ENCODE assay signal across 16 cellular contexts in the genomic region with DNA sequence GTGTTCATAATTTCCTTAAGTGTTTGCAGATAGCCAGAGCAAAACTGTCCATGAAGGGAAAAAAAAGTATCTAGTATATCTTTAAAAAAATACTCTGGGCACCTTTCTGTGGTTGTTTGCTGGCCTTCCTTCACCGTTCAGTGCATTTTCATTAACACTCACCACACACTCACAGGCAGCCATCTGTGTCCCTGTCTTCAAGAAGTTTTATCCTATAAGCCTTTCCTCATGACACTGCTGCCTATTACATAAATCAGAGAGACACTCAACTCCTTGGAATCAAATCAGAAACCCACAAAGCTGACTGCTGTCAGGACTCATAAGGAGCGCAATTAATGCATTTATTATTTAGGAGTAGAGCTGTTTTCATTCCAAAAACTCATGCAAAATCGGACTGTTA.
"Had no signal": no experiment of that assay in that cellular context is flagged by ENCODE, and none has a peak within 500 bp of the region (broad histone marks: within the 10 kb centered on the region; RNA-seq: fewer than 3 reads in every experiment).

No MANE protein-coding gene starts in this region.

- H3K4me3 Mint-ChIP-seq: activated CD4-positive, alpha-beta memory T cell treated with anti-CD3 and anti-CD28 coated beads for 36 hours; activated naive CD8-positive, alpha-beta T cell treated with anti-CD3 and anti-CD28 coated beads for 36 hours; natural killer cell treated with Interleukin-12 subunit alpha and Interleukin-12 subunit beta and Interleukin-15 and Interleukin-18, amount 100 ng/mL, for 72 hours; stimulated activated naive B cell treated with anti-CD40 and anti-IgM and Interleukin-4, amounts not matched to agents 10 μg/mL and 1 μg/mL and 100 μg/mL, for 72 hours had no signal

- H3K27ac Mint-ChIP-seq: activated CD4-positive, alpha-beta memory T cell treated with anti-CD3 and anti-CD28 coated beads for 36 hours; activated naive CD8-positive, alpha-beta T cell treated with anti-CD3 and anti-CD28 coated beads for 36 hours; natural killer cell treated with Interleukin-12 subunit alpha and Interleukin-12 subunit beta and Interleukin-15 and Interleukin-18, amount 100 ng/mL, for 72 hours; stimulated activated naive B cell treated with anti-CD40 and anti-IgM and Interleukin-4, amounts not matched to agents 10 μg/mL and 1 μg/mL and 100 μg/mL, for 72 hours had no signal

- H3K27me3 Mint-ChIP-seq: activated CD4-positive, alpha-beta memory T cell treated with anti-CD3 and anti-CD28 coated beads for 36 hours; activated naive CD8-positive, alpha-beta T cell treated with anti-CD3 and anti-CD28 coated beads for 36 hours; natural killer cell treated with Interleukin-12 subunit alpha and Interleukin-12 subunit beta and Interleukin-15 and Interleukin-18, amount 100 ng/mL, for 72 hours; stimulated activated naive B cell treated with anti-CD40 and anti-IgM and Interleukin-4, amounts not matched to agents 10 μg/mL and 1 μg/mL and 100 μg/mL, for 72 hours had no signal

- H3K4me1 ChIP-seq: right atrium auricular region had no signal

- H3K36me3 Mint-ChIP-seq: activated CD4-positive, alpha-beta memory T cell treated with anti-CD3 and anti-CD28 coated beads for 36 hours; activated naive CD8-positive, alpha-beta T cell treated with anti-CD3 and anti-CD28 coated beads for 36 hours; stimulated activated naive B cell treated with anti-CD40 and anti-IgM and Interleukin-4, amounts not matched to agents 10 μg/mL and 1 μg/mL and 100 μg/mL, for 72 hours had no signal

- H3K27ac ChIP-seq: right atrium auricular region had no signal

- H3K4me3 ChIP-seq: right atrium auricular region had no signal

- DNase-seq: activated CD4-positive, alpha-beta memory T cell treated with anti-CD3 and anti-CD28 coated beads for 36 hours; activated gamma-delta T cell treated with Interleukin-2 at 50 U/mL for 16 hours; activated naive CD8-positive, alpha-beta T cell treated with anti-CD3 and anti-CD28 coated beads for 36 hours; activated T-cell treated with anti-CD3 and anti-CD28 coated beads, Interleukin-2, amount 50 U/mL, for 48 hours; aorta; head of caudate nucleus; left ventricle myocardium superior; mesenchymal stem cell; small intestine; stimulated activated CD4-positive, alpha-beta T cell treated with anti-CD3 and anti-CD28 coated beads, Interleukin-1b, Interleukin-23, amount 100 ng/mL, for 48 hours; stimulated activated naive B cell treated with anti-CD40 and anti-IgM and Interleukin-4, amounts not matched to agents 10 μg/mL and 1 μg/mL and 100 μg/mL, for 72 hours; substantia nigra; trophoblast cell had no signal

- ATAC-seq: esophagus mucosa; left ventricle myocardium superior; natural killer cell treated with Interleukin-12 subunit alpha and Interleukin-12 subunit beta and Interleukin-15 and Interleukin-18, amount 100 ng/mL, for 72 hours; stimulated activated naive B cell treated with anti-CD40 and anti-IgM and Interleukin-4, amounts not matched to agents 10 μg/mL and 1 μg/mL and 100 μg/mL, for 72 hours had no signal

- H3K27me3 ChIP-seq: right atrium auricular region had no signal

- H3K36me3 ChIP-seq: right atrium auricular region had no signal

- H3K4me1 Mint-ChIP-seq: activated naive CD8-positive, alpha-beta T cell treated with anti-CD3 and anti-CD28 coated beads for 36 hours; stimulated activated naive B cell treated with anti-CD40 and anti-IgM and Interleukin-4, amounts not matched to agents 10 μg/mL and 1 μg/mL and 100 μg/mL, for 72 hours had no signal
